9 cellular contexts compared by ENCODE assay signal in the genomic region with DNA sequence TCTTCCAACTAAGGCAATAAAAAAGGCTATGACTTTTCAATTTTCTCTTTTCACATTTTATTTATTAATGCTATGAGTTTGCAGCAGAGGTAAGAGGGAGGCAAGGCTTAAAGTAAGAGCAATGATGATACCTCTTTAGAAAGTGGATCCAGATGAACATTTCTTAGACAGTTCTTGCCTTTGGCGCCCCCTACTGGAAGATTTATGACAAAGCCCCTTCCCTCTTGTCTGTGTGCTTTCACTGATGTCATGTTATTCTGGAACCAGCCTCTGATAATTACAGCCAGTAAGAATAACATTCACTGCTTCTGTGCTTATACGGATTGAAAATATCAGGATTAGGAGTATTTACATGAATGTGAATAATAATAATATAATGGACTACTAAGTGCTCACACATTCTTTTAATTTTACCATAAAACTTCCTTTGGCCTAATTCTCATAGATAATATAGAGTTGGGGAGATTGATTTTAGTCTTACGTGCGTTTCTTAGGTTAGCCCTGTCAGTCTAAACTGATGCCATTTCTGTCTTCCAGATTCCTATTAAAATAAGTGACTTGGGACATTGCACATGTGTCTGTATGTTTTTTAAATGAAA.
DNase-seq lines count a peak whose midpoint lies in the region; ATAC-seq and TF ChIP-seq lines count a peak whose summit lies in the region.
"Had no signal": no experiment of that assay in that cellular context is flagged by ENCODE, and none has a peak within 500 bp of the region (broad histone marks: within the 10 kb centered on the region; RNA-seq: fewer than 3 reads in every experiment).

No MANE protein-coding gene starts in this region.

- H2AFZ ChIP-seq in OCI-LY1 (ENCODE audit: low read length) (no peak overlapping the region), neural cell (ENCODE audit: low read depth, low read length) (no peak overlapping the region)

- H3F3A ChIP-seq in OCI-LY1 (ENCODE audit: insufficient read depth, low read length) = no peaks in the 10 kb centered on the region
- H3F3A ChIP-seq in neural cell (ENCODE audit: insufficient read depth, low read length, poor library complexity, severe bottlenecking) = no peaks in the 10 kb centered on the region

- H3K9me2 ChIP-seq in OCI-LY1 (ENCODE audit: low read depth, low read length) (no peaks in the 10 kb centered on the region), neural cell (ENCODE audit: insufficient read depth, low read length) (no peaks in the 10 kb centered on the region)

- H4K20me1 ChIP-seq in OCI-LY1 (ENCODE audit: insufficient read depth, low read length) (no peaks in the 10 kb centered on the region), neural cell (ENCODE audit: insufficient read depth) (no peaks in the 10 kb centered on the region)

- no peaks in the 10 kb centered on the region for H3K36me3 ChIP-seq in OCI-LY1 (ENCODE audit: insufficient read depth, low read length)
- H3K36me3 ChIP-seq in endodermal cell (ENCODE audit: control insufficient read depth, insufficient read depth, low read length) = no peaks in the 10 kb centered on the region
- no peaks in the 10 kb centered on the region for H3K36me3 ChIP-seq in neural cell (ENCODE audit: insufficient read depth, low read length)

- peak; percentile 48 for TF ChIP-seq RAD21 in neural cell (conservative IDR thresholded peaks at IDR 0.05)

- H3K27me3 ChIP-seq in OCI-LY1 (ENCODE audit: insufficient read depth, low read length) (no peaks in the 10 kb centered on the region), endodermal cell (ENCODE audit: control insufficient read depth, insufficient read depth, low read length, poor library complexity, severe bottlenecking) (no peaks in the 10 kb centered on the region), neural cell (ENCODE audit: insufficient read depth, low read depth, low read length) (no peaks in the 10 kb centered on the region)

- H3K4me1 Mint-ChIP-seq in endodermal cell = peaks cover 6% of the 10 kb centered on the region
- H3K4me1 Mint-ChIP-seq: CD4-positive, CD25-positive, alpha-beta regulatory T cell had no signal

- H3K27ac Mint-ChIP-seq in endodermal cell = no peak overlapping the region
- H3K27ac Mint-ChIP-seq: CD4-positive, CD25-positive, alpha-beta regulatory T cell had no signal

- H3K4me3 ChIP-seq in OCI-LY1 (ENCODE audit: low read depth, low read length, poor library complexity, severe bottlenecking) (no peak overlapping the region), endodermal cell (ENCODE audit: low read length) (no peak overlapping the region), neural cell (ENCODE audit: low read length) (no peak overlapping the region)

- H3K4me2 ChIP-seq in OCI-LY1 (ENCODE audit: low read length) (no peak overlapping the region), neural cell (ENCODE audit: low read length) (no peak overlapping the region)

- H3K4me3 Mint-ChIP-seq in endodermal cell = no peak overlapping the region
- H3K4me3 Mint-ChIP-seq: CD4-positive, CD25-positive, alpha-beta regulatory T cell had no signal

- 0 to 55% methylated on average over 1 to 4 of the region's 4 CpGs for WGBS in endodermal cell (ENCODE audit: insufficient coverage in 1 of 2, insufficient read length in 1 of 2), 2 experiments

- H3K4me1 ChIP-seq in OCI-LY1 (ENCODE audit: insufficient read depth, low read length, severe bottlenecking) (peaks cover 8% of the 10 kb centered on the region), endodermal cell (ENCODE audit: control insufficient read depth, insufficient read depth, low read length) (no peaks in the 10 kb centered on the region)

- TF ChIP-seq CTCF in OCI-LY1 (IDR thresholded peaks at IDR 0.05; ENCODE audit: low read length) (peak; percentile 82), endodermal cell (conservative IDR thresholded peaks at IDR 0.05) (peak; percentile 94), neural cell (IDR thresholded peaks at IDR 0.05; ENCODE audit: poor library complexity, severe bottlenecking) (peak; percentile 48)

- no peaks in the 10 kb centered on the region for H3K27me3 Mint-ChIP-seq in endodermal cell (ENCODE audit: insufficient read depth)
- H3K27me3 Mint-ChIP-seq: CD4-positive, CD25-positive, alpha-beta regulatory T cell had no signal

- peaks cover 8% of the 10 kb centered on the region; the same call in 1 of the 2 replicates for H3K9me3 ChIP-seq in OCI-LY1 (ENCODE audit: low read length)
- H3K9me3 ChIP-seq in endodermal cell (ENCODE audit: control insufficient read depth, low read length) = peaks cover 30% of the 10 kb centered on the region
- H3K9me3 ChIP-seq in neural cell (ENCODE audit: low read length) = no peaks in the 10 kb centered on the region

- DNase-seq in NCI-H510A treated with DMSO at 0.1 percent for 48 hours (lab: John Stamatoyannopoulos, UW) (peak; percentile 5), NCI-H510A (lab: John Stamatoyannopoulos, UW) (no peak), HK-2 (ENCODE audit: unreplicated experiment) (peak; percentile 52), endodermal cell (peak; percentile 79)

- H3K9me3 Mint-ChIP-seq in endodermal cell = peaks cover 19% of the 10 kb centered on the region

- no peak for TF ChIP-seq EP300 in neural cell (conservative IDR thresholded peaks at IDR 0.05; ENCODE audit: poor library complexity, severe bottlenecking)

- no peak overlapping the region for H3K27ac ChIP-seq in OCI-LY1 (ENCODE audit: low read depth, low read length, poor library complexity, severe bottlenecking)
- no peak overlapping the region for H3K27ac ChIP-seq in endodermal cell (ENCODE audit: low read depth, low read length)
- H3K27ac ChIP-seq in neural cell (ENCODE audit: low read length) = no peak overlapping the region

- ATAC-seq in GM19397 (IDR thresholded peaks at IDR 0.05; ENCODE audit: unreplicated experiment) (no peak), HG03460 (IDR thresholded peaks at IDR 0.05; ENCODE audit: unreplicated experiment) (no peak)

- H3K9ac ChIP-seq in OCI-LY1 (ENCODE audit: low read length) (no peak overlapping the region), endodermal cell (ENCODE audit: extremely low read depth, low read length, poor library complexity, severe bottlenecking) (no peak overlapping the region), neural cell (ENCODE audit: low read length) (no peak overlapping the region)

- peaks cover 11% of the 10 kb centered on the region for H3K36me3 Mint-ChIP-seq in endodermal cell (ENCODE audit: low read depth)
- H3K36me3 Mint-ChIP-seq: CD4-positive, CD25-positive, alpha-beta regulatory T cell had no signal

- no peaks in the 10 kb centered on the region for H3K79me2 ChIP-seq in OCI-LY1 (ENCODE audit: insufficient read depth, low read length)
- no peaks in the 10 kb centered on the region for H3K79me2 ChIP-seq in neural cell (replicated peaks; ENCODE audit: insufficient read depth, low read length)

TF ChIP-seq in neural cell, 6 proteins besides CTCF, POLR2A, EP300 and RAD21:
- TF ChIP-seq SMC3 (conservative IDR thresholded peaks at IDR 0.05; ENCODE audit: poor library complexity) (peak; percentile 33), TAF1 (IDR thresholded peaks at IDR 0.05; ENCODE audit: low read depth) (no peak), EZH2 (IDR thresholded peaks at IDR 0.05; ENCODE audit: borderline replicate concordance, insufficient read depth, low read length, poor library complexity, severe bottlenecking) (no peak)
